ENCODE assay signal across 21 cellular contexts in genomic region chr10:7211857-7212577, GRCh38.
DNase-seq lines count a peak whose midpoint lies in the region; ATAC-seq, FAIRE-seq and TF ChIP-seq lines count a peak whose summit lies in the region.
"Had no signal": no experiment of that assay in that cellular context is flagged by ENCODE, and none has a peak within 500 bp of the region (broad histone marks: within the 10 kb centered on the region; RNA-seq: fewer than 3 reads in every experiment).

No MANE protein-coding gene starts in this region.

- H3K56ac ChIP-seq in H9 (ENCODE audit: insufficient read length, low read depth, low read length): no peak overlapping the region

- no peak for TF ChIP-seq RAD21 in K562 (CRISPR knock-in tag; conservative IDR thresholded peaks at IDR 0.05 in 1 of 2, IDR thresholded peaks at IDR 0.05 in 1 of 2)

- BruUV-seq in K562 (replicated peaks; lab: Mats Ljungman, UMichigan) (no TSS peak), MCF 10A (replicated peaks; lab: Mats Ljungman, UMichigan) (no TSS peak)

- H3K9me1 ChIP-seq in K562 (ENCODE audit: control insufficient read depth, insufficient read depth, low read length): no peaks in the 10 kb centered on the region

- H3K4ac ChIP-seq in H9 (ENCODE audit: low read depth, low read length): no peak overlapping the region

- H3K4me2 ChIP-seq in GM23338 (peak overlapping the region; percentile 41), H9 (ENCODE audit: insufficient read depth, insufficient read length, low read length) (no peak overlapping the region), K562 (ENCODE audit: insufficient read depth, low read length) (no peak overlapping the region)

- no peak overlapping the region for H4K5ac ChIP-seq in H9 (ENCODE audit: insufficient read length, low read depth, low read length)

- H2AFZ ChIP-seq in GM23338 (no peak overlapping the region), H9 (ENCODE audit: low read length) (no peak overlapping the region), K562 (ENCODE audit: low read depth, low read length) (no peak overlapping the region)

- intact Hi-C loops in K562 (cut with micrococcal nuclease) (loop anchor here (1.0 kb wide), 1 partner anchor 9 kb away; no protein-coding TSS in a partner anchor), MCF 10A (cut with micrococcal nuclease) (no loop called here)

- TF ChIP-seq CTCF in GM23338 (conservative IDR thresholded peaks at IDR 0.05; ENCODE audit: low read depth in 2 of 2) (no peak), H9 (conservative IDR thresholded peaks at IDR 0.05) (no peak), K562 (IDR thresholded peaks at IDR 0.05 in 2 of 3, conservative IDR thresholded peaks at IDR 0.05 in 1 of 3; ENCODE audit: insufficient read depth in 2 of 3, low read depth in 1 of 3, low read length in 3 of 3) (no peak), MCF 10A (IDR thresholded peaks at IDR 0.05; ENCODE audit: unreplicated experiment) (no peak)

- H3K9me3 Mint-ChIP-seq in GM23338 (no peaks in the 10 kb centered on the region; the same call in 1 of the 3 replicates), H9 (no peaks in the 10 kb centered on the region; a peak in 1 of 5 replicates), MCF 10A (ENCODE audit: unreplicated experiment) (no peaks in the 10 kb centered on the region)

- no peak overlapping the region for H2BK12ac ChIP-seq in H9 (ENCODE audit: insufficient read length, low read depth, low read length)

- H3K36me3 ChIP-seq in GM23338 (ENCODE audit: insufficient read depth): no peaks in the 10 kb centered on the region
- H3K36me3 ChIP-seq in K562 (ENCODE audit: control insufficient read depth, insufficient read depth, low read length): peaks cover 14% of the 10 kb centered on the region; the same call in 1 of the 3 replicates
- H3K36me3 ChIP-seq in iPS DF 6.9 (ENCODE audit: control insufficient read depth, insufficient read depth, low read length): peaks cover 4% of the 10 kb centered on the region; the same call in 1 of the 2 replicates

- no peak overlapping the region for H2AK5ac ChIP-seq in H9 (ENCODE audit: insufficient read length, low read length)

- H3K27ac ChIP-seq in GM23338 (ENCODE audit: low read depth) (no peak overlapping the region), H9 (ENCODE audit: insufficient read length, low read depth, low read length) (no peak overlapping the region), K562 (ENCODE audit: extremely low read depth, low read depth, low read length) (no peak overlapping the region), iPS DF 6.9 (ENCODE audit: low read length) (no peak overlapping the region)

- H3K79me1 ChIP-seq in H9 (ENCODE audit: insufficient read depth, low read depth, low read length, poor library complexity, severe bottlenecking): no peaks in the 10 kb centered on the region

- H3K9ac ChIP-seq in H9 (ENCODE audit: extremely low read depth, insufficient read length, low read length) (no peak overlapping the region), K562 (ENCODE audit: insufficient read depth in 1 of 2, low read depth in 2 of 2, low read length in 2 of 2) (no peak overlapping the region)

- H3K18ac ChIP-seq in H9 (ENCODE audit: insufficient read length, low read depth, low read length): no peak overlapping the region

- no peak overlapping the region for H2BK20ac ChIP-seq in H9 (ENCODE audit: low read depth, low read length, poor library complexity, severe bottlenecking)

- no peak overlapping the region for H2BK15ac ChIP-seq in H9 (ENCODE audit: low read depth, low read length)

- H3K4me3 ChIP-seq in GM23338: no peak overlapping the region
- H3K4me3 ChIP-seq in K562: no peak overlapping the region
- H3K4me3 ChIP-seq in iPS DF 6.9 (ENCODE audit: low read length): no peak overlapping the region

- H3K36me3 Mint-ChIP-seq in GM23338 (ENCODE audit: low read depth) (peaks cover 11% of the 10 kb centered on the region), H9 (ENCODE audit: insufficient read depth in 1 of 3, low read depth in 3 of 3) (peaks cover 4 to 14% (median 4%) of the 10 kb centered on the region in 3 experiments; a peak in 4 of 7 replicates), MCF 10A (ENCODE audit: insufficient read depth, unreplicated experiment) (peaks cover 13% of the 10 kb centered on the region)

- TF ChIP-seq POLR2A in K562 (conservative IDR thresholded peaks at IDR 0.05): no peak

- H3K27ac Mint-ChIP-seq in GM23338 (0 out of 2 replicates have a peak overlapping the region, but pooled peaks have one; percentile 20), H9 (peak overlapping the region in 2 of 3 experiments; percentile 30 to 64; a peak in 3 of 7 replicates), MCF 10A (ENCODE audit: low read depth, unreplicated experiment) (no peak overlapping the region)

- H2BK120ac ChIP-seq in H9 (ENCODE audit: low read depth, low read length, poor library complexity, severe bottlenecking): no peak overlapping the region

- H3K9me3 ChIP-seq in H9 (ENCODE audit: control insufficient read depth, low read depth, low read length) (no peaks in the 10 kb centered on the region), K562 (replicated peaks; ENCODE audit: control insufficient read depth, insufficient read depth, low read depth, low read length) (no peaks in the 10 kb centered on the region), iPS DF 6.9 (ENCODE audit: control insufficient read depth, insufficient read depth, low read length) (no peaks in the 10 kb centered on the region)

- H3K4me3 Mint-ChIP-seq in GM23338 (no peak overlapping the region), H9 (no peak overlapping the region), MCF 10A (ENCODE audit: unreplicated experiment) (no peak overlapping the region)
- H3K4me3 Mint-ChIP-seq: CD4-positive, alpha-beta memory T cell had no signal

- no peak overlapping the region for H4K91ac ChIP-seq in H9 (ENCODE audit: insufficient read length, low read depth, low read length)

- POLR2A ChIA-PET in K562 (lab: Yijun Ruan, JAX): no interaction called here
- POLR2A ChIA-PET in MCF 10A (lab: Yijun Ruan, JAX): interaction anchor here (0.7 kb wide), 1 partner anchor 23 kb away, joined by 5 read pairs; no protein-coding TSS in a partner anchor

- peaks cover 25% of the 10 kb centered on the region for H3K4me1 Mint-ChIP-seq in GM23338
- H3K4me1 Mint-ChIP-seq in H9: peaks cover 20 to 24% of the 10 kb centered on the region in 2 experiments
- no peaks in the 10 kb centered on the region for H3K4me1 Mint-ChIP-seq in MCF 10A (ENCODE audit: insufficient read depth, unreplicated experiment)

- H4K8ac ChIP-seq in H9 (replicated peaks; ENCODE audit: insufficient read length, low read depth, low read length): no peak overlapping the region

- no CpG with 5 or more reads among the region's 9 CpGs for WGBS in H9 (ENCODE audit: extremely low coverage, insufficient read length, low lambda C conversion rate)
- 62% methylated on average over 9 of the region's 9 CpGs for WGBS in K562 (ENCODE audit: insufficient coverage, low coverage, missing lambda C conversion rate)
- WGBS in iPS DF 6.9 (ENCODE audit: insufficient coverage, insufficient read length): no CpG with 5 or more reads among the region's 9 CpGs

- H4K20me1 ChIP-seq in GM23338 (replicated peaks; ENCODE audit: insufficient read depth) (no peaks in the 10 kb centered on the region), H9 (ENCODE audit: control insufficient read depth, insufficient read depth, insufficient read length) (no peaks in the 10 kb centered on the region), K562 (replicated peaks; ENCODE audit: control insufficient read depth, insufficient read depth, low read length) (no peaks in the 10 kb centered on the region)

- peaks cover 9% of the 10 kb centered on the region for H3K27me3 Mint-ChIP-seq in GM23338 (ENCODE audit: insufficient read depth, low read depth, poor library complexity)
- H3K27me3 Mint-ChIP-seq in H9 (ENCODE audit: low read depth): no peaks in the 10 kb centered on the region
- H3K27me3 Mint-ChIP-seq in MCF 10A (ENCODE audit: insufficient read depth, unreplicated experiment): no peaks in the 10 kb centered on the region
- H3K27me3 Mint-ChIP-seq: CD4-positive, alpha-beta memory T cell had no signal

- TF ChIP-seq EP300 in K562 (IDR thresholded peaks at IDR 0.05; ENCODE audit: low read length): no peak

- H3K9me2 ChIP-seq in GM23338 (ENCODE audit: insufficient read depth): no peaks in the 10 kb centered on the region; the same call in 1 of the 2 replicates

- no peak overlapping the region for H3K14ac ChIP-seq in H9 (ENCODE audit: insufficient read depth, low read length)

- in situ Hi-C loops in K562 (cut with MboI): no loop called here

- H3T11ph ChIP-seq in H9 (ENCODE audit: low read length): no peak overlapping the region

- CTCF ChIA-PET in K562 (lab: Yijun Ruan, JAX; ENCODE audit: low intra/inter-chr PET ratio): no interaction called here
- CTCF ChIA-PET in MCF 10A (lab: Yijun Ruan, JAX): interaction anchor here (0.7 kb wide), 1 partner anchor 38 kb away, joined by 3 read pairs; no protein-coding TSS in a partner anchor

- no peaks in the 10 kb centered on the region for H3K23me2 ChIP-seq in H9 (ENCODE audit: insufficient read length, low read depth, low read length, poor library complexity, severe bottlenecking)

- H3K79me2 ChIP-seq in GM23338 (replicated peaks; ENCODE audit: insufficient read depth): no peaks in the 10 kb centered on the region
- H3K79me2 ChIP-seq in H9 (ENCODE audit: insufficient read depth, low read length): no peaks in the 10 kb centered on the region
- H3K79me2 ChIP-seq in K562 (ENCODE audit: control insufficient read depth, insufficient read depth, low read length): no peaks in the 10 kb centered on the region

- H3K4me1 ChIP-seq in GM23338 (ENCODE audit: insufficient read depth): peaks cover 11% of the 10 kb centered on the region
- H3K4me1 ChIP-seq in H9 (ENCODE audit: insufficient read depth, low read length): peaks cover 2% of the 10 kb centered on the region; the same call in 1 of the 2 replicates
- H3K4me1 ChIP-seq in K562 (replicated peaks in 1 of 2; ENCODE audit: control insufficient read depth in 2 of 2, insufficient read depth in 2 of 2, low read length in 2 of 2): peaks cover 0 to under 1% of the 10 kb centered on the region in 2 experiments; a peak in 2 of 5 replicates
- H3K4me1 ChIP-seq in iPS DF 6.9 (ENCODE audit: control insufficient read depth, insufficient read depth, low read length): 0 out of 2 replicates have a peak, but pooled peaks cover 1% of the 10 kb centered on the region

- H2BK5ac ChIP-seq in H9 (ENCODE audit: insufficient read length, low read length): no peak overlapping the region

- H3F3A ChIP-seq in GM23338 (replicated peaks; ENCODE audit: low read depth): no peaks in the 10 kb centered on the region

- DNase-seq in GM23338 (ENCODE audit: low spot score) (no peak), H9 (no peak), K562 (ENCODE audit: extremely low read depth in 1 of 4, low spot score in 3 of 4) (no peak), iPS DF 6.9 (ENCODE audit: low read depth, low spot score) (peak; percentile 11), MCF 10A (ENCODE audit: unreplicated experiment) (no peak), SKM-1 treated with dmso at 0.1 percent for 144 hours (lab: John Stamatoyannopoulos, UW; ENCODE audit: unreplicated experiment) (no peak)
- no peak for DNase-seq in activated CD8-positive, alpha-beta memory T cell treated with anti-CD3 and anti-CD28 coated beads for 24 hours
- DNase-seq: ACHN; AML-193; C1 segment of cervical spinal cord; Calu3; CD4-positive, alpha-beta memory T cell; COR-L47; DMS53; DMS79 treated with DMSO at 0.1 percent for 48 hours; GF-D8; HCEC 1CT had no signal

- no peak overlapping the region for H3K23ac ChIP-seq in H9 (ENCODE audit: insufficient read length, low read depth, low read length)

- no peak for FAIRE-seq in K562 (lab: Jason Lieb, UNC)
- FAIRE-seq: A204.1, GM12891, GM18507 had no signal

- H3K27me3 ChIP-seq in GM23338 (ENCODE audit: insufficient read depth) (no peaks in the 10 kb centered on the region), H9 (ENCODE audit: insufficient read depth, low read length) (no peaks in the 10 kb centered on the region), K562 (ENCODE audit: control insufficient read depth in 2 of 2, insufficient read depth in 2 of 2, low read length in 2 of 2) (no peaks in the 10 kb centered on the region), iPS DF 6.9 (ENCODE audit: control insufficient read depth, insufficient read depth, low read length) (no peaks in the 10 kb centered on the region)

- peak; percentile 78 for ATAC-seq in GM23338
- no peak for ATAC-seq in K562
- ATAC-seq in GM19463 (IDR thresholded peaks at IDR 0.05; ENCODE audit: unreplicated experiment): no peak
